Comparison of ENCODE assay signal across 19 cellular contexts in genomic region chr1:27346357-27346756, GRCh38. TPM values are rescaled to one million over a fixed set of nuclear protein-coding genes. Genes with fewer than 3 reads are reported as not detected.
"Had no signal": no experiment of that assay in that cellular context is flagged by ENCODE, and none has a peak within 500 bp of the region (broad histone marks: within the 10 kb centered on the region; RNA-seq: fewer than 3 reads in every experiment).

No MANE protein-coding gene starts in this region.

- H3K4me3 Mint-ChIP-seq: activated CD8-positive, alpha-beta memory T cell treated with anti-CD3 and anti-CD28 coated beads, Interleukin-2, amount 10 ng/mL, durations not matched to agents 7 days and 5 days; neural progenitor cell had no signal

- DNase-seq: activated CD8-positive, alpha-beta memory T cell treated with anti-CD3 and anti-CD28 coated beads, Interleukin-2, amount 10 ng/mL, durations not matched to agents 7 days and 5 days; activated T-cell treated with anti-CD3 and anti-CD28 coated beads, Interleukin-2, amount 50 U/mL, for 48 hours; colonic mucosa; effector CD4-positive, alpha-beta T cell; heart right ventricle; left lung; mesenchymal stem cell; pancreas; stimulated activated CD4-positive, alpha-beta T cell treated with anti-CD3 and anti-CD28 coated beads, Interleukin-4, amount 100 ng/mL, for 4 hours; T1000; tibial artery had no signal

- H3K36me3 ChIP-seq: colonic mucosa, neural progenitor cell, pancreas, tibial artery, vagina had no signal

- H3K36me3 Mint-ChIP-seq: neural progenitor cell had no signal

- H3K9ac ChIP-seq: neural progenitor cell had no signal

- H3K9me3 Mint-ChIP-seq: neural progenitor cell had no signal

- H2AFZ ChIP-seq: neural progenitor cell had no signal

- H3K27me3 ChIP-seq: colonic mucosa, heart right ventricle, pancreas, vagina had no signal

- H3K27ac Mint-ChIP-seq: activated CD8-positive, alpha-beta memory T cell treated with anti-CD3 and anti-CD28 coated beads, Interleukin-2, amount 10 ng/mL, durations not matched to agents 7 days and 5 days; neural progenitor cell had no signal

- H3K4me3 ChIP-seq: colonic mucosa, heart right ventricle, left lung, neural progenitor cell, pancreas, tibial artery, vagina had no signal

- H3K9me3 ChIP-seq: colonic mucosa, heart right ventricle, left lung, pancreas, tibial artery, vagina had no signal

- H3K27ac ChIP-seq: colonic mucosa, heart right ventricle, left lung, neural progenitor cell, pancreas, tibial artery, vagina had no signal

- H3K27me3 Mint-ChIP-seq: activated CD8-positive, alpha-beta memory T cell treated with anti-CD3 and anti-CD28 coated beads, Interleukin-2, amount 10 ng/mL, durations not matched to agents 7 days and 5 days had no signal

- H3K4me2 ChIP-seq: neural progenitor cell had no signal

- ATAC-seq: activated CD8-positive, alpha-beta memory T cell treated with anti-CD3 and anti-CD28 coated beads, Interleukin-2, amount 10 ng/mL, durations not matched to agents 7 days and 5 days; heart right ventricle; left lung; pancreas had no signal

RNA-seq across cellular contexts. Expression of gene SYTL1, which starts 4.5 kb away (rescaled TPM):
- total RNA-seq: frontal cortex had no signal

RNA-seq across cellular contexts. Expression of gene FCN3, which starts 28.3 kb away (rescaled TPM):
- total RNA-seq: activated CD8-positive, alpha-beta memory T cell treated with anti-CD3 and anti-CD28 coated beads, Interleukin-2, amount 10 ng/mL, durations not matched to agents 7 days and 5 days; fibroblast of lung; frontal cortex; renal cortical epithelial cell; skeletal muscle tissue had no signal
- polyA plus RNA-seq: fibroblast of lung, keratinocyte had no signal

RNA-seq across cellular contexts. Expression of gene CD164L2, which starts 36.8 kb away (rescaled TPM):
- total RNA-seq: activated CD8-positive, alpha-beta memory T cell treated with anti-CD3 and anti-CD28 coated beads, Interleukin-2, amount 10 ng/mL, durations not matched to agents 7 days and 5 days; cardiac septum; fibroblast of lung; frontal cortex; heart right ventricle; renal cortical epithelial cell; skeletal muscle tissue had no signal
- polyA plus RNA-seq: fibroblast of lung, heart right ventricle had no signal
